ENCODE assay signal across 16 cellular contexts in genomic region chr12:129162805-129163204, GRCh38.
A peak's percentile ranks its signal among the peaks of the same experiment; 100 is the strongest.
DNase-seq lines count a peak whose midpoint lies in the region; ATAC-seq and TF ChIP-seq lines count a peak whose summit lies in the region.
"Had no signal": no experiment of that assay in that cellular context is flagged by ENCODE, and none has a peak within 500 bp of the region (broad histone marks: within the 10 kb centered on the region; RNA-seq: fewer than 3 reads in every experiment).

No MANE protein-coding gene starts in this region.

- DNase-seq in WERI-Rb-1 = no peak
- DNase-seq in brain microvascular endothelial cell = no peak
- DNase-seq in Right ventricle myocardium superior = no peak
- no peak for DNase-seq in NCI-H526 treated with DMSO at 0.1 percent for 48 hours (lab: John Stamatoyannopoulos, UW)
- no peak for DNase-seq in kidney tubule cell (ENCODE audit: low spot score)
- DNase-seq in C1 segment of cervical spinal cord (lab: John Stamatoyannopoulos, UW) = no peak
- DNase-seq: Caco-2; CD4-positive, CD25-positive, alpha-beta regulatory T cell; CD8-positive, alpha-beta T cell; DMS153; DND-41; HCEC 1CT had no signal

- TF ChIP-seq CTCF in WERI-Rb-1 (IDR thresholded peaks at IDR 0.05; ENCODE audit: low read depth, low read length) (peak; percentile 45), brain microvascular endothelial cell (IDR thresholded peaks at IDR 0.05; ENCODE audit: low read depth, low read length, missing control alignments) (peak; percentile 5)

- H3K4me1 ChIP-seq in HUES48 (ENCODE audit: control insufficient read depth, insufficient read depth, low read length) (peaks cover 14% of the 10 kb centered on the region), iPS-20b (ENCODE audit: insufficient read depth, low read length) (peaks cover 8% of the 10 kb centered on the region; the same call in 1 of the 2 replicates)
- H3K4me1 ChIP-seq: Caco-2 had no signal

- H3K4me3 ChIP-seq in HUES48 (ENCODE audit: low read depth, low read length) (no peak overlapping the region), WERI-Rb-1 (ENCODE audit: low read depth, low read length) (no peak overlapping the region), brain microvascular endothelial cell (ENCODE audit: low read depth, low read length) (no peak overlapping the region), iPS-20b (ENCODE audit: low read length) (no peak overlapping the region)
- H3K4me3 ChIP-seq: GM23338 had no signal

- H3K36me3 ChIP-seq in HUES48 (ENCODE audit: control insufficient read depth, insufficient read depth, low read length) (no peaks in the 10 kb centered on the region), WERI-Rb-1 (no peaks in the 10 kb centered on the region), brain microvascular endothelial cell (replicated peaks) (no peaks in the 10 kb centered on the region), iPS-20b (ENCODE audit: insufficient read depth, low read depth, low read length) (no peaks in the 10 kb centered on the region)

- no peaks in the 10 kb centered on the region for H3K9me3 ChIP-seq in HUES48 (ENCODE audit: control insufficient read depth, insufficient read depth, low read length)
- H3K9me3 ChIP-seq in WERI-Rb-1 (ENCODE audit: severe bottlenecking) = peaks cover 2% of the 10 kb centered on the region
- peaks cover 18% of the 10 kb centered on the region for H3K9me3 ChIP-seq in iPS-20b (ENCODE audit: insufficient read depth, low read depth, low read length)
- H3K9me3 ChIP-seq: Caco-2 had no signal

- ATAC-seq in Right ventricle myocardium superior (ENCODE audit: poor library complexity) = no peak
- ATAC-seq: CD8-positive, alpha-beta T cell; GM23338 had no signal

- H3K27ac ChIP-seq in HUES48 (ENCODE audit: low read depth, low read length) (peak overlapping the region; percentile 82), WERI-Rb-1 (no peak overlapping the region), brain microvascular endothelial cell (no peak overlapping the region), iPS-20b (ENCODE audit: low read length) (no peak overlapping the region)
- H3K27ac ChIP-seq: C4-2B had no signal

- no peak overlapping the region for H3K9ac ChIP-seq in HUES48 (ENCODE audit: low read depth, low read length)
- 0 out of 2 replicates have a peak overlapping the region, but pooled peaks have one; percentile 21 for H3K9ac ChIP-seq in iPS-20b (ENCODE audit: low read depth, low read length)

- intact Hi-C loops in Right ventricle myocardium superior (cut with DNase I) = no loop called here

- H3K27me3 ChIP-seq in HUES48 (ENCODE audit: control insufficient read depth, insufficient read depth, low read length) (no peaks in the 10 kb centered on the region), WERI-Rb-1 (ENCODE audit: insufficient read depth, low read depth, severe bottlenecking) (no peaks in the 10 kb centered on the region), brain microvascular endothelial cell (replicated peaks) (no peaks in the 10 kb centered on the region), iPS-20b (ENCODE audit: insufficient read depth, low read length) (no peaks in the 10 kb centered on the region)

- in situ Hi-C loops in brain microvascular endothelial cell (cut with HindIII; ENCODE audit: low pct_ligation_motif_present, low sequenced_read_pairs) = no loop called here
